In the genomic region with DNA sequence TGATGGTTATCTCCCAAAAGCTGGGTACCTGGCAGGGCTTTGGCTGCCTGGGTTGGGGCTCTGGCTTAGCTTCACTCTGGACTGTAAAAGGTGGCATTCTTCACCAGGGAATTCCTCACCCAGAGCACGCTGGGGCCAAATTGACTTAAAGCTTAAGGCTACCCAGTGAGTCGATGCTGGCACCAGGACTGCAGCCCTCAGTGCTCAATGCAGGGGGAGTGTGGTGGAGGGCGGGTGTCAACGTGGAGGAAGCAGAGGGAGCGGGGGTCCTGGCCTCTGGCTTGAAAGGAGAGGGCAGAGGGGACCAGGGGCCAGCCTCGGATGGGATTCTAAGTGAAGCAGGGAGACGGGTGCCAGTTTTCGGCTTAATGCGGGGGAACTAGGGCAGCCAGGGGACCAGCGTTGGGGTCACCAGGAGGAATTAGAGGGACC, we compare ENCODE assay signal across 8 cellular contexts. TPM values are rescaled to one million over a fixed set of nuclear protein-coding genes. Genes with fewer than 3 reads are reported as not detected.
DNase-seq lines count a peak whose midpoint lies in the region; ATAC-seq and TF ChIP-seq lines count a peak whose summit lies in the region.

No MANE protein-coding gene starts in this region.

- RAD21 ChIA-PET in HCT116 (lab: Charles Lee; ENCODE audit: low non-redundant PET in 1 of 2, low total read pairs in 2 of 2, uncharacterized antibody in 2 of 2, unreplicated experiment in 2 of 2): no interaction called here

- intact Hi-C loops in HCT116 (cut with micrococcal nuclease): loop anchor here (5.0 kb wide), 1 partner anchor 34 kb away; a partner anchor contains a TSS

- BruUV-seq in HCT116 (replicated peaks; lab: Mats Ljungman, UMichigan): no TSS peak

- ATAC-seq in HCT116 (peak; percentile 18), GM21786 (IDR thresholded peaks at IDR 0.05; ENCODE audit: unreplicated experiment) (no peak)

- no peak for TF ChIP-seq CTCF in HCT116 (IDR thresholded peaks at IDR 0.05 in 2 of 3, conservative IDR thresholded peaks at IDR 0.05 in 1 of 3; ENCODE audit: borderline replicate concordance in 1 of 3, insufficient read depth in 1 of 3, low read depth in 2 of 3, low read length in 2 of 3)
- no peak for TF ChIP-seq CTCF in kidney epithelial cell (IDR thresholded peaks at IDR 0.05; ENCODE audit: insufficient read depth, low read length, poor library complexity, severe bottlenecking)
- TF ChIP-seq CTCF in tibial nerve (IDR thresholded peaks at IDR 0.05): no peak

- WGBS in tibial nerve, 2 donors: 7 to 45% methylated on average over 9 to 10 of the region's 10 CpGs

- peak overlapping the region; percentile 27; the same call in 1 of the 2 replicates for H3K9ac ChIP-seq in HCT116 (ENCODE audit: low read length)
- H3K9ac ChIP-seq in adipocyte (ENCODE audit: low read length): peak overlapping the region; percentile 80

- DNase-seq in HCT116 (ENCODE audit: low read depth, low spot score): no peak
- peak; percentile 11 for DNase-seq in adipocyte (ENCODE audit: low read depth)
- no peak for DNase-seq in kidney epithelial cell (ENCODE audit: low read depth)
- no peak for DNase-seq in tibial nerve (ENCODE audit: low spot score in 2 of 2)
- DNase-seq in NCI-H2029 treated with DMSO at 0.1 percent for 48 hours (lab: John Stamatoyannopoulos, UW): no peak
- DNase-seq in RPMI8226: no peak

- TF ChIP-seq EP300 in tibial nerve (IDR thresholded peaks at IDR 0.05): no peak

- peak overlapping the region; percentile 57 for H3K4me2 ChIP-seq in HCT116 (ENCODE audit: low read length)

- H3K4me1 ChIP-seq in ACC112 (ENCODE audit: control insufficient read depth, insufficient read depth, low read length, unreplicated experiment): peaks cover 7% of the 10 kb centered on the region
- peaks cover 6 to 19% of the 10 kb centered on the region in 2 experiments; a peak in 3 of 4 replicates for H3K4me1 ChIP-seq in HCT116 (ENCODE audit: control insufficient read depth in 1 of 2, insufficient read depth in 2 of 2, low read length in 2 of 2)
- peaks cover 13% of the 10 kb centered on the region for H3K4me1 ChIP-seq in adipocyte (ENCODE audit: control insufficient read depth, insufficient read depth, low read length)
- H3K4me1 ChIP-seq in tibial nerve: peaks cover 0 to 50% (median 0%) of the 10 kb centered on the region in 4 donors

- H3K9me2 ChIP-seq in HCT116 (ENCODE audit: insufficient read depth): no peaks in the 10 kb centered on the region

- CTCF ChIA-PET in HCT116 (lab: Charles Lee): no interaction called here

- H4K20me1 ChIP-seq in HCT116 (ENCODE audit: insufficient read depth): no peaks in the 10 kb centered on the region

- peaks cover 52% of the 10 kb centered on the region for H3K79me2 ChIP-seq in ACC112 (ENCODE audit: control insufficient read depth, insufficient read depth, low read length, unreplicated experiment)
- H3K79me2 ChIP-seq in HCT116 (ENCODE audit: insufficient read depth, low read length): peaks cover 26% of the 10 kb centered on the region

- H2AFZ ChIP-seq in ACC112 (ENCODE audit: low read length, unreplicated experiment) (no peak overlapping the region), HCT116 (ENCODE audit: low read depth, low read length, poor library complexity, severe bottlenecking) (no peak overlapping the region)

- no peaks in the 10 kb centered on the region for H3K27me3 ChIP-seq in ACC112 (ENCODE audit: insufficient read depth, low read length)
- H3K27me3 ChIP-seq in HCT116 (ENCODE audit: insufficient read depth, low read length): no peaks in the 10 kb centered on the region
- H3K27me3 ChIP-seq in adipocyte (replicated peaks; ENCODE audit: control insufficient read depth, insufficient read depth, low read length): no peaks in the 10 kb centered on the region
- H3K27me3 ChIP-seq in kidney epithelial cell (ENCODE audit: control insufficient read depth, insufficient read depth, low read length): no peaks in the 10 kb centered on the region
- no peaks in the 10 kb centered on the region for H3K27me3 ChIP-seq in tibial nerve

- H3K9me3 ChIP-seq in HCT116 (ENCODE audit: control insufficient read depth in 1 of 2, insufficient read depth in 1 of 2, low read depth in 1 of 2, low read length in 2 of 2) (no peaks in the 10 kb centered on the region), adipocyte (ENCODE audit: control insufficient read depth, low read length) (no peaks in the 10 kb centered on the region), tibial nerve (no peaks in the 10 kb centered on the region)

- no peak for TF ChIP-seq RAD21 in HCT116 (IDR thresholded peaks at IDR 0.05; ENCODE audit: low read depth)

- H3K4me3 ChIP-seq in ACC112 (ENCODE audit: low read depth, low read length) (peak overlapping the region; percentile 92), HCT116 (replicated peaks in 1 of 2; ENCODE audit: low read depth in 1 of 2, low read length in 2 of 2) (0 out of 4 replicates have a peak overlapping the region, but pooled peaks of 1 of the 2 experiments have one; percentile 8), adipocyte (ENCODE audit: low read length) (peak overlapping the region; percentile 54), kidney epithelial cell (ENCODE audit: low read depth, low read length) (peak overlapping the region; percentile 21), tibial nerve (peak overlapping the region; percentile 11 to 66 (median 44))

- POLR2A ChIA-PET in HCT116 (lab: Charles Lee): no interaction called here

- TF ChIP-seq POLR2A in HCT116 (IDR thresholded peaks at IDR 0.05; ENCODE audit: borderline replicate concordance, extremely low read depth, insufficient read depth, insufficient read length) (no peak), tibial nerve (IDR thresholded peaks at IDR 0.05) (no peak)

- H3K36me3 ChIP-seq in ACC112 (ENCODE audit: insufficient read depth, low read length) (no peaks in the 10 kb centered on the region), HCT116 (ENCODE audit: control insufficient read depth in 1 of 2, insufficient read depth in 2 of 2, low read length in 2 of 2) (no peaks in the 10 kb centered on the region; a peak in 1 of 4 replicates), adipocyte (ENCODE audit: control insufficient read depth, insufficient read depth, low read length, severe bottlenecking) (peaks cover 15% of the 10 kb centered on the region), kidney epithelial cell (ENCODE audit: control insufficient read depth, insufficient read depth, low read length) (no peaks in the 10 kb centered on the region), tibial nerve (peaks cover 0 to 50% (median 0%) of the 10 kb centered on the region in 3 donors)

- H3K27ac ChIP-seq in ACC112 (ENCODE audit: low read depth, low read length) (peak overlapping the region; percentile 53), HCT116 (ENCODE audit: low read depth, low read length) (peak overlapping the region; percentile 48), tibial nerve (peak overlapping the region; percentile 83 to 95 (median 94))

TF ChIP-seq in HCT116, 20 proteins besides CTCF, POLR2A, EP300 and RAD21:
- TF ChIP-seq POLR2AphosphoS5 (IDR thresholded peaks at IDR 0.05; ENCODE audit: low read depth, low read length) (no peak), FOSL1 (IDR thresholded peaks at IDR 0.05; ENCODE audit: low read depth) (no peak)

RNA-seq across cellular contexts. Expression of a gene that starts 0.4 kb away (rescaled TPM):
- total RNA-seq in HCT116 (2021; ENCODE audit: unreplicated experiment): 46.5 TPM
- 71.2 and 90.1 TPM in 2 replicates for polyA plus RNA-seq in HCT116 (2012)
- total RNA-seq in kidney epithelial cell: 79.1 and 80.0 TPM in 2 replicates
- 10 to 100 TPM; 47.5 to 90.6 (median 63.0) TPM for total RNA-seq in tibial nerve

RNA-seq across cellular contexts. Expression of a gene that starts 6.5 kb away (rescaled TPM):
- total RNA-seq in HCT116 (2021; ENCODE audit: unreplicated experiment) (122 TPM), kidney epithelial cell (113 and 121 TPM in 2 replicates), tibial nerve (100 to 1,000 TPM; 114 to 179 (median 152) TPM)
- 195 and 222 TPM in 2 replicates for polyA plus RNA-seq in HCT116 (2012)

RNA-seq across cellular contexts. Expression of a gene that starts 14.6 kb away (rescaled TPM):
- total RNA-seq in HCT116 (2021; ENCODE audit: unreplicated experiment): 89.3 TPM
- 81.6 and 98.2 TPM in 2 replicates for polyA plus RNA-seq in HCT116 (2012)
- total RNA-seq in kidney epithelial cell: 16.7 and 34.7 TPM in 2 replicates
- total RNA-seq in tibial nerve: 10 to 100 TPM; 17.0 to 44.4 (median 24.2) TPM

RNA-seq across cellular contexts. Expression of a gene that starts 15.0 kb away (rescaled TPM):
- total RNA-seq in HCT116 (2021; ENCODE audit: unreplicated experiment): 53.4 TPM
- 83.3 and 85.4 TPM in 2 replicates for polyA plus RNA-seq in HCT116 (2012)
- total RNA-seq in kidney epithelial cell: 70.0 and 78.3 TPM in 2 replicates
- total RNA-seq in tibial nerve: 10 to 100 TPM; 42.9 to 59.7 (median 50.4) TPM

RNA-seq across cellular contexts. Expression of a gene that starts 32.2 kb away (rescaled TPM):
- total RNA-seq in HCT116 (2021; ENCODE audit: unreplicated experiment) (28.0 TPM), kidney epithelial cell (55.2 and 62.0 TPM in 2 replicates), tibial nerve (100 to 1,000 TPM in 2 of 4 donors, 10 to 100 TPM in 2; 78.9 to 138 (median 97.7) TPM)
- polyA plus RNA-seq in HCT116 (2012): 27.0 and 27.7 TPM in 2 replicates
